Comparison of ENCODE assay signal across 8 cellular contexts in the genomic region with DNA sequence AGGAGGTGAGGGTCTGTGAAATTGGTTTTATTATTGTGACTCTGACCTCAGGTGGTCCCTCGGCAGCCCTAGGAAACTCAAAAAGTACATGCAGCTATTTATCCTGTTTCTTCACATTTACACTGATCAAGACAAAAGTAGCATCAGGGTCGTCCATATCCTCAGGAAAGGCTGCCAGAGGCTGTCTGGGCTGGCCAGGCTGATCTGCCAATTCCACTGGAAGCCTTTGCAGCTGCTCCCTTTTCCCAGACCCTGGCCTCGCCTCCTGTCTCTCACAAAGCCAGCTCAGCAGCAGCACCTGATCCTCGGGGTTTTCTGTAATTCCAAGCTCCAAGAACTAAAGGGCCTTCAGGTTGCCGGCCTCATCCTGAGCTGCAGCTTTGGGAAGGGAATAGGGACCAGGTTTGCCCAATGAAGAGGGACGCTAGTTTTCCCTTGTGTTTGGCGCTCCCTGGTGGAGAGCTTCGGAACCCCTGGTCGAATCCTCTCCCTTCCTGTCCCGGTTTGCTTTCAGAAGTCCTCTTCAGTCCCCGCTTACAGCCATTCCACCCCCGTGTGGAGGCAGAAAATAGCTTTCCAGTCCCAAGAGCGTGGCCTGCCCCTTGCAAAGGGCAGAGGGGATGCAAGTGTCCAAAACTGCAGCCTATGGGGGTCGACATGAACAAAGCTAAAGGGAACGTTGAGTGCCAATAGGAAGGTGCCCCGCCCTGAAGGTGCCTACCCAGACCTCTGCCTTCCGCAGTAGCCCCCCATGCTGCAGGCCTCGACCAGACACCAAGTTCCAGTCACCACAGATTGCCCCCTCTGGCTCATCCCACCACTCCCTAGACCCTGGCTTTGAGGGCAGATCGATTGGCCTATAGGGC. TPM values are rescaled to one million over a fixed set of nuclear protein-coding genes. Genes with fewer than 3 reads are reported as not detected.
DNase-seq lines count a peak whose midpoint lies in the region; ATAC-seq, FAIRE-seq and TF ChIP-seq lines count a peak whose summit lies in the region.

No MANE protein-coding gene starts in this region.

- H3K9me3 Mint-ChIP-seq in natural killer cell = no peaks in the 10 kb centered on the region

- H3K9me3 ChIP-seq in A673 (ENCODE audit: low read depth, low read length, poor library complexity, severe bottlenecking) (no peaks in the 10 kb centered on the region), NT2/D1 (ENCODE audit: insufficient read depth, low read length) (peaks cover 2% of the 10 kb centered on the region; the same call in 1 of the 2 replicates), esophagus squamous epithelium (no peaks in the 10 kb centered on the region)

- no peaks in the 10 kb centered on the region for H3K36me3 Mint-ChIP-seq in natural killer cell

- CTCF ChIA-PET in A673 (lab: Charles Lee) = interaction anchor here (0.6 to 1.6 kb wide), 7 partner anchors 25 to 538 kb away, joined by 3 to 7 read pairs (median 4); a partner anchor contains a TSS

- no TSS peak for BruUV-seq in A673 (replicated peaks; lab: Mats Ljungman, UMichigan)

- POLR2A ChIA-PET in A673 (lab: Charles Lee; ENCODE audit: low non-redundant PET) = no interaction called here

- DNase-seq in A673 (ENCODE audit: low spot score) = peak; percentile 82
- peak; percentile 40 for DNase-seq in GM19239 (ENCODE audit: insufficient read length, low spot score)
- peak; percentile 55 for DNase-seq in NT2/D1 (ENCODE audit: low read depth, low spot score)
- DNase-seq in activated T-cell treated with anti-CD3 and anti-CD28 coated beads for 48 hours (ENCODE audit: low read depth) = peak; percentile 48
- DNase-seq in esophagus squamous epithelium (lab: John Stamatoyannopoulos, UW) = no peak
- DNase-seq in natural killer cell = peak; percentile 60
- peak; percentile 11 to 64 (median 49) for DNase-seq in stimulated activated naive CD4-positive, alpha-beta T cell (lab: John Stamatoyannopoulos, UW)

- H3K27ac Mint-ChIP-seq in natural killer cell = no peak overlapping the region

- H3K27ac ChIP-seq in A673 (ENCODE audit: low read depth, low read length, poor library complexity, severe bottlenecking) = no peak overlapping the region
- H3K27ac ChIP-seq in esophagus squamous epithelium = no peak overlapping the region

- peaks cover 10 to 15% of the 10 kb centered on the region in 2 donors for H3K4me1 Mint-ChIP-seq in natural killer cell

- H3K36me3 ChIP-seq in A673 (ENCODE audit: insufficient read depth, low read length, poor library complexity, severe bottlenecking) (no peaks in the 10 kb centered on the region), NT2/D1 (ENCODE audit: insufficient read depth, insufficient read length, low read length) (no peaks in the 10 kb centered on the region), esophagus squamous epithelium (no peaks in the 10 kb centered on the region)

- TF ChIP-seq POLR2A in esophagus squamous epithelium (IDR thresholded peaks at IDR 0.05) = no peak

- intact Hi-C loops in A673 (cut with micrococcal nuclease; ENCODE audit: unreplicated experiment) = loop anchor here (2.0 to 5.0 kb wide), 2 partner anchors 33 to 375 kb away; no protein-coding TSS in a partner anchor
- intact Hi-C loops in esophagus squamous epithelium (cut with DNase I) = loop anchor here (5.0 kb wide), 1 partner anchor 373 kb away; no protein-coding TSS in a partner anchor
- intact Hi-C loops in natural killer cell (cut with micrococcal nuclease) = loop anchor here (2.0 to 10.0 kb wide), 3 partner anchors 219 to 691 kb away; no protein-coding TSS in a partner anchor

- peaks cover 11 to 15% of the 10 kb centered on the region in 2 donors for H3K27me3 Mint-ChIP-seq in natural killer cell (ENCODE audit: low read depth in 2 of 2)

- 32 to 51% methylated on average over 5 to 9 of the region's 19 CpGs for WGBS in esophagus squamous epithelium, 2 donors

- H3K4me1 ChIP-seq in A673 (ENCODE audit: insufficient read depth, low read length, poor library complexity, severe bottlenecking) = no peaks in the 10 kb centered on the region
- no peaks in the 10 kb centered on the region for H3K4me1 ChIP-seq in NT2/D1 (ENCODE audit: insufficient read depth, insufficient read length)
- peaks cover 0 to 7% (median 6%) of the 10 kb centered on the region in 3 donors for H3K4me1 ChIP-seq in esophagus squamous epithelium

- H3K4me3 ChIP-seq in A673 (ENCODE audit: low read depth, low read length, poor library complexity, severe bottlenecking) (no peak overlapping the region), NT2/D1 (ENCODE audit: insufficient read length, low read depth) (no peak overlapping the region), esophagus squamous epithelium (no peak overlapping the region)

- H3K4me3 Mint-ChIP-seq in natural killer cell = no peak overlapping the region

- TF ChIP-seq CTCF in A673 (conservative IDR thresholded peaks at IDR 0.05; ENCODE audit: low read depth, low read length) (peak; percentile 91), esophagus squamous epithelium (IDR thresholded peaks at IDR 0.05) (peak; percentile 61 to 83 (median 73)), natural killer cell (IDR thresholded peaks at IDR 0.05) (peak; percentile 89)

- H3K9ac ChIP-seq in NT2/D1 (ENCODE audit: insufficient read length, low read depth) = no peak overlapping the region

- peak; percentile 91 for FAIRE-seq in GM19239 (lab: Jason Lieb, UNC)

- ATAC-seq in natural killer cell (peak in 2 of 3 donors; percentile 68 to 69), HG03196 (IDR thresholded peaks at IDR 0.05; ENCODE audit: unreplicated experiment) (no peak)

- H3K27me3 ChIP-seq in A673 (replicated peaks; ENCODE audit: insufficient read depth, low read depth, low read length, poor library complexity) (no peaks in the 10 kb centered on the region), NT2/D1 (ENCODE audit: insufficient read depth, insufficient read length) (no peaks in the 10 kb centered on the region), esophagus squamous epithelium (no peaks in the 10 kb centered on the region)

RNA-seq across cellular contexts. Expression of a gene that starts 13.4 kb away (rescaled TPM):
- total RNA-seq in A673 (2021) (not detected in 2 replicates), esophagus squamous epithelium (under 1 TPM; 0.19 to 0.62 (median 0.48) TPM), natural killer cell (under 1 TPM in 2 of 3 donors, not detected in 1; 0.12 to 0.90 TPM)

RNA-seq across cellular contexts. Expression of a gene that starts 27.4 kb away (rescaled TPM):
- not detected in 2 replicates for total RNA-seq in A673 (2021)
- total RNA-seq in esophagus squamous epithelium = not detected
- total RNA-seq in natural killer cell = not detected

RNA-seq across cellular contexts. Expression of a gene that starts 41.1 kb away (rescaled TPM):
- total RNA-seq in A673 (2021) = 0.28 TPM in 1 of 2 replicates, not detected in the other
- not detected for total RNA-seq in esophagus squamous epithelium
- under 1 TPM in 2 of 3 donors, not detected in 1; 0.27 to 0.75 TPM for total RNA-seq in natural killer cell
